In the genomic region with DNA sequence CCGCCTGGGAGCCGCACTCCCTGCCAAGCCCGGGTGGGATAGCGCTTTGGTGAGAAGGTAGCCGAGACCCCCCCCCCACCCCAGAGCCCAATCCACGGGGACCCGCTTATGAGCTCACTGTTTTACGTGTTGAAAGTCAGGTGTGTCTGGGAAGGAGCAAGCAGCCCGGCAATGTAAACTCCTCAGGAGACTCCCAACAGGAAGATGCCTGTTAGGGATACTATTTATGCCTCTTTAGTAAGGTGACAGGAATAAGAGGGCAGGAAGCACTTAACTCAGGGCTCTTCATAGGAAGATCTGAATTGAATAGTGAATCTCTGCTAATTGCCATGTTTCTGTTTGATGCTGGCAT, we compare ENCODE assay signal across 9 cellular contexts. TPM values are rescaled to one million over a fixed set of nuclear protein-coding genes. Genes with fewer than 3 reads are reported as not detected.
DNase-seq lines count a peak whose midpoint lies in the region; ATAC-seq, FAIRE-seq and TF ChIP-seq lines count a peak whose summit lies in the region.
"Had no signal": no experiment of that assay in that cellular context is flagged by ENCODE, and none has a peak within 500 bp of the region (broad histone marks: within the 10 kb centered on the region; RNA-seq: fewer than 3 reads in every experiment).

No MANE protein-coding gene starts in this region.

- peak overlapping the region; percentile 20 to 58 for H3K4me3 Mint-ChIP-seq in activated T-cell treated with anti-CD3 and anti-CD28 coated beads, Interleukin-2, amount 50 U/mL, for 72 hours
- peak overlapping the region; percentile 9 for H3K4me3 Mint-ChIP-seq in activated naive CD8-positive, alpha-beta T cell treated with anti-CD3 and anti-CD28 coated beads, Interleukin-2, amount 50 U/mL, for 24 hours

- H3K4me1 Mint-ChIP-seq in activated T-cell treated with anti-CD3 and anti-CD28 coated beads, Interleukin-2, amount 50 U/mL, for 72 hours (ENCODE audit: low read depth) = no peaks in the 10 kb centered on the region
- no peaks in the 10 kb centered on the region for H3K4me1 Mint-ChIP-seq in activated naive CD8-positive, alpha-beta T cell treated with anti-CD3 and anti-CD28 coated beads, Interleukin-2, amount 50 U/mL, for 24 hours

- H3K9me3 Mint-ChIP-seq in activated T-cell treated with anti-CD3 and anti-CD28 coated beads, Interleukin-2, amount 50 U/mL, for 72 hours = no peaks in the 10 kb centered on the region
- H3K9me3 Mint-ChIP-seq in activated naive CD8-positive, alpha-beta T cell treated with anti-CD3 and anti-CD28 coated beads, Interleukin-2, amount 50 U/mL, for 24 hours = no peaks in the 10 kb centered on the region

- H3K27ac ChIP-seq in keratinocyte (ENCODE audit: control insufficient read depth, insufficient read depth, low read length) (no peak overlapping the region), tibial artery (peak overlapping the region; percentile 53 to 55)

- no peak overlapping the region for H3K27ac Mint-ChIP-seq in activated T-cell treated with anti-CD3 and anti-CD28 coated beads, Interleukin-2, amount 50 U/mL, for 72 hours
- no peak overlapping the region for H3K27ac Mint-ChIP-seq in activated naive CD8-positive, alpha-beta T cell treated with anti-CD3 and anti-CD28 coated beads, Interleukin-2, amount 50 U/mL, for 24 hours

- H3K4me1 ChIP-seq in keratinocyte (ENCODE audit: control insufficient read depth, extremely low read depth, insufficient read depth, low read length) (peaks cover 20% of the 10 kb centered on the region), tibial artery (peaks cover 0 to 42% (median 14%) of the 10 kb centered on the region in 4 donors), HAP-1 (no peaks in the 10 kb centered on the region)

- ATAC-seq in activated T-cell treated with anti-CD3 and anti-CD28 coated beads, Interleukin-2, amount 50 U/mL, for 72 hours (replicated peaks in 1 of 2) = no peak
- no peak for ATAC-seq in activated naive CD8-positive, alpha-beta T cell treated with anti-CD3 and anti-CD28 coated beads, Interleukin-2, amount 50 U/mL, for 24 hours
- ATAC-seq in GM21737 (IDR thresholded peaks at IDR 0.05; ENCODE audit: unreplicated experiment) = no peak

- no peaks in the 10 kb centered on the region for H3K9me3 ChIP-seq in keratinocyte (ENCODE audit: control insufficient read depth, low read depth, low read length)
- no peaks in the 10 kb centered on the region for H3K9me3 ChIP-seq in tibial artery
- H3K9me3 ChIP-seq in HAP-1 = no peaks in the 10 kb centered on the region

- no peaks in the 10 kb centered on the region for H4K20me1 ChIP-seq in keratinocyte (ENCODE audit: control insufficient read depth, extremely low read depth, insufficient read depth, low read length)

- H3K27me3 Mint-ChIP-seq in activated T-cell treated with anti-CD3 and anti-CD28 coated beads, Interleukin-2, amount 50 U/mL, for 72 hours (ENCODE audit: low read depth) = peaks cover 43% of the 10 kb centered on the region
- peaks cover 36% of the 10 kb centered on the region for H3K27me3 Mint-ChIP-seq in activated naive CD8-positive, alpha-beta T cell treated with anti-CD3 and anti-CD28 coated beads, Interleukin-2, amount 50 U/mL, for 24 hours

- no peak overlapping the region for H2AFZ ChIP-seq in keratinocyte (ENCODE audit: control insufficient read depth, low read length)

- peaks cover 26% of the 10 kb centered on the region for H3K79me2 ChIP-seq in keratinocyte (ENCODE audit: control insufficient read depth, insufficient read depth, low read length)

- H3K36me3 Mint-ChIP-seq in activated T-cell treated with anti-CD3 and anti-CD28 coated beads, Interleukin-2, amount 50 U/mL, for 72 hours (ENCODE audit: insufficient read depth in 2 of 2) = no peaks in the 10 kb centered on the region
- no peaks in the 10 kb centered on the region for H3K36me3 Mint-ChIP-seq in activated naive CD8-positive, alpha-beta T cell treated with anti-CD3 and anti-CD28 coated beads, Interleukin-2, amount 50 U/mL, for 24 hours (ENCODE audit: low read depth)

- H3K9me1 ChIP-seq in keratinocyte (ENCODE audit: control insufficient read depth, extremely low read depth, insufficient read depth, low read length) = peaks cover 4% of the 10 kb centered on the region

- H3K27me3 ChIP-seq in keratinocyte (ENCODE audit: control insufficient read depth, extremely low read depth, insufficient read depth, low read length) = peaks cover 19% of the 10 kb centered on the region
- H3K27me3 ChIP-seq in tibial artery = no peaks in the 10 kb centered on the region
- H3K27me3 ChIP-seq in HAP-1 (ENCODE audit: low read depth) = no peaks in the 10 kb centered on the region

- TF ChIP-seq CTCF in keratinocyte (optimal IDR thresholded peaks at IDR 0.05 in 1 of 3, IDR thresholded peaks at IDR 0.05 in 1 of 3, conservative IDR thresholded peaks at IDR 0.05 in 1 of 3; ENCODE audit: extremely low read depth in 1 of 3, insufficient read depth in 2 of 3, low read length in 3 of 3) (no peak), tibial artery (IDR thresholded peaks at IDR 0.05) (no peak)

- dilution Hi-C loops in keratinocyte (cut with MboI; ENCODE audit: extremely low pct_ligation_motif_present, low sequenced_read_pairs) = no loop called here

- intact Hi-C loops in tibial artery (cut with DNase I; ENCODE audit: low total_unique reads) = no loop called here

- in situ Hi-C loops in HAP-1 (cut with MboI; ENCODE audit: low sequenced_read_pairs) = no loop called here

- H3K36me3 ChIP-seq in keratinocyte (ENCODE audit: control insufficient read depth in 2 of 2, extremely low read depth in 1 of 2, insufficient read depth in 2 of 2, low read length in 2 of 2) (no peaks in the 10 kb centered on the region), tibial artery (no peaks in the 10 kb centered on the region), HAP-1 (replicated peaks) (no peaks in the 10 kb centered on the region)

- peak overlapping the region; percentile 22 for H3K4me2 ChIP-seq in keratinocyte (ENCODE audit: control insufficient read depth, extremely low read depth, insufficient read depth, low read depth, low read length)

- H3K9ac ChIP-seq in keratinocyte (ENCODE audit: control insufficient read depth, extremely low read depth, insufficient read depth, low read length) = no peak overlapping the region

- peak overlapping the region in 2 of 3 experiments; percentile 28 to 76 for H3K4me3 ChIP-seq in keratinocyte (ENCODE audit: control insufficient read depth in 2 of 3, extremely low read depth in 1 of 3, insufficient read depth in 2 of 3, low read depth in 1 of 3, low read length in 3 of 3)
- H3K4me3 ChIP-seq in tibial artery = peak overlapping the region; percentile 48 to 58
- no peak overlapping the region for H3K4me3 ChIP-seq in HAP-1

- FAIRE-seq in keratinocyte (lab: Jason Lieb, UNC) = no peak

- no peak for DNase-seq in activated T-cell treated with anti-CD3 and anti-CD28 coated beads, Interleukin-2, amount 50 U/mL, for 72 hours
- no peak for DNase-seq in activated T-cell treated with anti-CD3 and anti-CD28 coated beads for 4 hours
- no peak for DNase-seq in activated naive CD8-positive, alpha-beta T cell treated with anti-CD3 and anti-CD28 coated beads, Interleukin-2, amount 50 U/mL, for 24 hours
- DNase-seq in keratinocyte (ENCODE audit: low read depth, low spot score) = no peak
- DNase-seq in tibial artery = no peak
- DNase-seq in HAP-1 (ENCODE audit: low spot score in 2 of 2) = no peak
- no peak for DNase-seq in NCI-H128 (lab: John Stamatoyannopoulos, UW; ENCODE audit: unreplicated experiment)

RNA-seq across cellular contexts. Expression of gene ARHGAP22, which starts 0.4 kb away (rescaled TPM):
- total RNA-seq in activated T-cell treated with anti-CD3 and anti-CD28 coated beads, Interleukin-2, amount 50 U/mL, for 72 hours = not detected
- 4.9 to 8.7 TPM (median 6.4 TPM) in 3 replicates for polyA plus RNA-seq in keratinocyte
- polyA plus RNA-seq in keratinocyte (2011; ENCODE audit: low read depth) = 3.0 TPM
- polyA plus RNA-seq in keratinocyte (2011; cell fraction: cytosol; rRNA removed) = 4.1 and 7.4 TPM in 2 replicates
- 10.3 and 11.8 TPM in 2 replicates for polyA plus RNA-seq in keratinocyte (2011; cell fraction: nucleus; rRNA removed)
- polyA plus RNA-seq in keratinocyte (2012; ENCODE audit: low replicate concordance) = 2.9 and 17.7 TPM in 2 replicates
- 3.5 to 8.1 TPM (median 3.5 TPM) in 3 replicates for polyA minus RNA-seq in keratinocyte
- polyA minus RNA-seq in keratinocyte (2011; cell fraction: cytosol; rRNA and poly(A)+ RNA removed) = 10.4 TPM
- polyA minus RNA-seq in keratinocyte (2011; cell fraction: nucleus; rRNA and poly(A)+ RNA removed) = 6.7 and 8.0 TPM in 2 replicates
- total RNA-seq: activated CD8-positive, alpha-beta memory T cell treated with anti-CD3 and anti-CD28 coated beads for 36 hours had no signal
